ENCODE assay signal across 1 cellular context in the genomic region with DNA sequence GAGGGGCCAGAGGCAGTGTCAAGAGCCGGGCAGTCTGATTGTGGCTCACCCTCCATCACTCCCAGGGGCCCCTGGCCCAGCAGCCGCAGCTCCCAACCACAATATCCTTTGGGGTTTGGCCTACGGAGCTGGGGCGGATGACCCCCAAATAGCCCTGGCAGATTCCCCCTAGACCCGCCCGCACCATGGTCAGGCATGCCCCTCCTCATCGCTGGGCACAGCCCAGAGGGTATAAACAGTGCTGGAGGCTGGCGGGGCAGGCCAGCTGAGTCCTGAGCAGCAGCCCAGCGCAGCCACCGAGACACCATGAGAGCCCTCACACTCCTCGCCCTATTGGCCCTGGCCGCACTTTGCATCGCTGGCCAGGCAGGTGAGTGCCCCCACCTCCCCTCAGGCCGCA.
A peak's percentile ranks its signal among the peaks of the same experiment; 100 is the strongest.
TF ChIP-seq lines count a peak whose summit lies in the region.

TSS of gene BGLAP (plus strand) at position 259 of the 400 bp plus-strand sequence. CDS start at position 307, 48 bp downstream.

TF ChIP-seq in K562, 482 proteins besides CTCF, POLR2A, EP300 and RAD21 (continued from another document):
- TF ChIP-seq, protein P1, sequence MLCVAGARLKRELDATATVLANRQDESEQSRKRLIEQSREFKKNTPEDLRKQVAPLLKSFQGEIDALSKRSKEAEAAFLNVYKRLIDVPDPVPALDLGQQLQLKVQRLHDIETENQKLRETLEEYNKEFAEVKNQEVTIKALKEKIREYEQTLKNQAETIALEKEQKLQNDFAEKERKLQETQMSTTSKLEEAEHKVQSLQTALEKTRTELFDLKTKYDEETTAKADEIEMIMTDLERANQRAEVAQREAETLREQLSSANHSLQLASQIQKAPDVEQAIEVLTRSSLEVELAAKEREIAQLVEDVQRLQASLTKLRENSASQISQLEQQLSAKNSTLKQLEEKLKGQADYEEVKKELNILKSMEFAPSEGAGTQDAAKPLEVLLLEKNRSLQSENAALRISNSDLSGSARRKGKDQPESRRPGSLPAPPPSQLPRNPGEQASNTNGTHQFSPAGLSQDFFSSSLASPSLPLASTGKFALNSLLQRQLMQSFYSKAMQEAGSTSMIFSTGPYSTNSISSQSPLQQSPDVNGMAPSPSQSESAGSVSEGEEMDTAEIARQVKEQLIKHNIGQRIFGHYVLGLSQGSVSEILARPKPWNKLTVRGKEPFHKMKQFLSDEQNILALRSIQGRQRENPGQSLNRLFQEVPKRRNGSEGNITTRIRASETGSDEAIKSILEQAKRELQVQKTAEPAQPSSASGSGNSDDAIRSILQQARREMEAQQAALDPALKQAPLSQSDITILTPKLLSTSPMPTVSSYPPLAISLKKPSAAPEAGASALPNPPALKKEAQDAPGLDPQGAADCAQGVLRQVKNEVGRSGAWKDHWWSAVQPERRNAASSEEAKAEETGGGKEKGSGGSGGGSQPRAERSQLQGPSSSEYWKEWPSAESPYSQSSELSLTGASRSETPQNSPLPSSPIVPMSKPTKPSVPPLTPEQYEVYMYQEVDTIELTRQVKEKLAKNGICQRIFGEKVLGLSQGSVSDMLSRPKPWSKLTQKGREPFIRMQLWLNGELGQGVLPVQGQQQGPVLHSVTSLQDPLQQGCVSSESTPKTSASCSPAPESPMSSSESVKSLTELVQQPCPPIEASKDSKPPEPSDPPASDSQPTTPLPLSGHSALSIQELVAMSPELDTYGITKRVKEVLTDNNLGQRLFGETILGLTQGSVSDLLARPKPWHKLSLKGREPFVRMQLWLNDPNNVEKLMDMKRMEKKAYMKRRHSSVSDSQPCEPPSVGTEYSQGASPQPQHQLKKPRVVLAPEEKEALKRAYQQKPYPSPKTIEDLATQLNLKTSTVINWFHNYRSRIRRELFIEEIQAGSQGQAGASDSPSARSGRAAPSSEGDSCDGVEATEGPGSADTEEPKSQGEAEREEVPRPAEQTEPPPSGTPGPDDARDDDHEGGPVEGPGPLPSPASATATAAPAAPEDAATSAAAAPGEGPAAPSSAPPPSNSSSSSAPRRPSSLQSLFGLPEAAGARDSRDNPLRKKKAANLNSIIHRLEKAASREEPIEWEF (CRISPR knock-in tag; IDR thresholded peaks at IDR 0.05) = no peak
- no peak for TF ChIP-seq ZEB2 (IDR thresholded peaks at IDR 0.05)
- TF ChIP-seq FOXP4 (CRISPR knock-in tag; IDR thresholded peaks at IDR 0.05; ENCODE audit: borderline replicate concordance) = no peak
- TF ChIP-seq POLR2AphosphoS2 (IDR thresholded peaks at IDR 0.05; ENCODE audit: low read length) = peak; percentile 21; the same call in 1 of the 2 replicates
